Comparison of ENCODE assay signal across 25 cellular contexts in genomic region chr15:66595937-66596545, GRCh38. TPM values are rescaled to one million over a fixed set of nuclear protein-coding genes. Genes with fewer than 3 reads are reported as not detected.
A peak's percentile ranks its signal among the peaks of the same experiment; 100 is the strongest.
DNase-seq lines count a peak whose midpoint lies in the region; ATAC-seq, FAIRE-seq and TF ChIP-seq lines count a peak whose summit lies in the region.
"Had no signal": no experiment of that assay in that cellular context is flagged by ENCODE, and none has a peak within 500 bp of the region (broad histone marks: within the 10 kb centered on the region; RNA-seq: fewer than 3 reads in every experiment).

No MANE protein-coding gene starts in this region.

- peaks cover 4% of the 10 kb centered on the region for H3K27me3 ChIP-seq in adipocyte (replicated peaks; ENCODE audit: control insufficient read depth, insufficient read depth, low read length)
- H3K27me3 ChIP-seq in heart right ventricle = no peaks in the 10 kb centered on the region
- H3K27me3 ChIP-seq: left lung, transverse colon had no signal

- no peaks in the 10 kb centered on the region for H3K36me3 ChIP-seq in adipocyte (ENCODE audit: control insufficient read depth, insufficient read depth, low read length, severe bottlenecking)
- H3K36me3 ChIP-seq in heart right ventricle = no peaks in the 10 kb centered on the region
- H3K36me3 ChIP-seq: HAP-1, left lung, prostate gland, transverse colon had no signal

- H3K4me3 ChIP-seq in adipocyte (ENCODE audit: low read length) (no peak overlapping the region), heart right ventricle (no peak overlapping the region)
- H3K4me3 ChIP-seq: HAP-1, left lung, prostate gland, transverse colon had no signal

- FAIRE-seq in urothelium cell line (lab: Jason Lieb, UNC) = peak; percentile 67

- no peak for TF ChIP-seq CTCF in heart right ventricle (IDR thresholded peaks at IDR 0.05)

- peak; percentile 13 for DNase-seq in NCI-H1436 (lab: John Stamatoyannopoulos, UW)
- DNase-seq in NCI-H1436 treated with DMSO at 0.1 percent for 48 hours (lab: John Stamatoyannopoulos, UW) = no peak
- DNase-seq in NCI-H146 (lab: John Stamatoyannopoulos, UW) = peak; percentile 64
- DNase-seq in adipocyte (ENCODE audit: low read depth) = peak; percentile 38
- no peak for DNase-seq in urothelium cell line (ENCODE audit: low spot score)
- DNase-seq in GM19240 (ENCODE audit: insufficient read length, low spot score) = no peak
- DNase-seq in heart right ventricle = no peak
- no peak for DNase-seq in activated CD8-positive, alpha-beta memory T cell treated with anti-CD3 and anti-CD28 coated beads, Interleukin-2, amount 50 U/mL, for 4 hours
- DNase-seq: activated gamma-delta T cell treated with Interleukin-2 at 50 U/mL for 16 hours; amygdala; DMS 273 treated with DMSO at 0.1 percent for 48 hours; glutamatergic neuron; left lung; midbrain; MV-4-11; stimulated activated CD4-positive, alpha-beta T cell treated with anti-CD3 and anti-CD28 coated beads, Interleukin-2, amount 100 ng/mL, for 24 hours; SW 1271; transverse colon had no signal

- no peak for ATAC-seq in heart right ventricle
- ATAC-seq: left lung had no signal

- H3K4me1 ChIP-seq in adipocyte (ENCODE audit: control insufficient read depth, insufficient read depth, low read length) (no peaks in the 10 kb centered on the region), heart right ventricle (no peaks in the 10 kb centered on the region)
- H3K4me1 ChIP-seq: HAP-1, left lung, prostate gland, transverse colon had no signal

- H3K9me3 ChIP-seq in adipocyte (ENCODE audit: control insufficient read depth, low read length) (no peaks in the 10 kb centered on the region), heart right ventricle (no peaks in the 10 kb centered on the region)
- H3K9me3 ChIP-seq: HAP-1, left lung, prostate gland, transverse colon had no signal

- no peak overlapping the region for H3K27ac ChIP-seq in heart right ventricle
- H3K27ac ChIP-seq: 22Rv1, C4-2B, HL-60, left lung, prostate gland, transverse colon had no signal

- intact Hi-C loops in heart right ventricle (cut with DNase I) = no loop called here

- WGBS in heart right ventricle, 2 donors = 84 to 87% methylated on average over 8 of the region's 8 CpGs

- H3K9ac ChIP-seq in adipocyte (ENCODE audit: low read length) = no peak overlapping the region

RNA-seq across cellular contexts. Expression of gene LCTL, which starts 30.2 kb away (rescaled TPM):
- total RNA-seq in heart right ventricle = under 1 TPM in 1 of 10 donors, not detected in 9; 0.16 TPM
- not detected for polyA plus RNA-seq in heart right ventricle
- total RNA-seq: prostate gland, skeletal muscle tissue, transverse colon had no signal
- polyA plus RNA-seq: esophagus had no signal

Comparison
In these comparisons a context has a peak if more than half of its experiments do, and no peak if none do; other contexts are left out.
1. DNase-seq: peak in NCI-H1436 (single experiment), NCI-H146 (single experiment) and adipocyte (single experiment); none in NCI-H1436 treated with DMSO at 0.1 percent for 48 hours (single experiment), urothelium cell line (single experiment), GM19240 (single experiment), heart right ventricle (0 of 2) and activated CD8-positive, alpha-beta memory T cell treated with anti-CD3 and anti-CD28 coated beads, Interleukin-2, amount 50 U/mL, for 4 hours (single experiment).